ENCODE assay signal across 6 cellular contexts in the genomic region with DNA sequence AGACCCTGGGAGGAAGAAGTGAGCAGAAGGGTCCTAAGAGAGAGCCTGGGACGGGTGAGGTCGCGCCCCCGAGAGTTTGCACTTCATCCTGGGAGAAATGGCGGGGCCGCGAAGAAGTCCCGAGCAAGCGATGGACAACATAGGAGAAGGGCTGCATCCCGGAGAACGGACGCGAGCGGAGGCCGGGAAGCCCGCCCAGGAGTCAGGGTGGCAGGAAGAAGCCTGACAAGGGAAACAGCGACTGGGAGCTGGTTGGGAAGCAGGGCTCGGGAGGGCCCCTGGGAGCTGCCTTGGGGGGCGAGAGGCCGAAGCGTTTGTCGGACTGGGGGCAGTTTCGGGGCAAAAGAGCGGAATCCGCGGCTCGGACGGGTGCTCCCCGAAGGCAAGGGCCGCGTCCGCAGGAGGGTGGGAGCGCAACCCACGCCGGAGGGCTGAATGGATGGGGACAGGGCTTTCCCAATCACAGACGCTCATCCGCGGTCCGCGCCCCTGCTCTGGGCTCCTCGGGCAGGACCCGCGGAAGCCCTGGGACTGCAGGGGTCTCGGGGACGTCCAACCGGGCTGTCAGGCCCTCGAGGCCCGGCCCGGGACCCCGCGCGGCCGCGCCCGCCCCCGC. TPM values are rescaled to one million over a fixed set of nuclear protein-coding genes. Genes with fewer than 3 reads are reported as not detected.
DNase-seq lines count a peak whose midpoint lies in the region; ATAC-seq and TF ChIP-seq lines count a peak whose summit lies in the region.

No MANE protein-coding gene starts in this region.

- H3K4ac ChIP-seq in H9 (ENCODE audit: low read depth, low read length) = no peak overlapping the region

- H3K36me3 Mint-ChIP-seq in H9 (ENCODE audit: insufficient read depth in 1 of 3, low read depth in 3 of 3) (0 out of 7 replicates have a peak, but pooled peaks cover 0 to 4% (median 0%) of the 10 kb centered on the region in 3 experiments), T-cell (peaks cover 11% of the 10 kb centered on the region), immature natural killer cell (peaks cover 18 to 23% (median 21%) of the 10 kb centered on the region in 3 donors)

- H2AK5ac ChIP-seq in H9 (ENCODE audit: insufficient read length, low read length) = no peak overlapping the region

- no peaks in the 10 kb centered on the region for H3K9me3 ChIP-seq in H9 (ENCODE audit: control insufficient read depth, low read depth, low read length)

- TF ChIP-seq CTCF in H9 (conservative IDR thresholded peaks at IDR 0.05) = no peak

- H3K79me2 ChIP-seq in H9 (ENCODE audit: insufficient read depth, low read length) = peaks cover 12% of the 10 kb centered on the region; the same call in 1 of the 2 replicates

- peaks cover 9% of the 10 kb centered on the region for H3K23me2 ChIP-seq in H9 (ENCODE audit: insufficient read length, low read depth, low read length, poor library complexity, severe bottlenecking)

- WGBS in H9 (ENCODE audit: extremely low coverage, insufficient read length, low lambda C conversion rate) = no CpG with 5 or more reads among the region's 56 CpGs

- H3K27ac ChIP-seq in H9 (ENCODE audit: insufficient read length, low read depth, low read length) = no peak overlapping the region

- H3K27ac Mint-ChIP-seq in H9 (peak overlapping the region in 2 of 3 experiments; percentile 65 to 74; a peak in 4 of 7 replicates), T-cell (peak overlapping the region; percentile 95 to 99), immature natural killer cell (peak overlapping the region; percentile 99 to 100 (median 100))

- no peak overlapping the region for H3K23ac ChIP-seq in H9 (ENCODE audit: insufficient read length, low read depth, low read length)

- H3K4me1 Mint-ChIP-seq in H9 (peaks cover 33 to 34% of the 10 kb centered on the region in 2 experiments), T-cell (peaks cover 31 to 42% (median 32%) of the 10 kb centered on the region in 3 donors), immature natural killer cell (peaks cover 34 to 49% of the 10 kb centered on the region in 2 donors)

- CTCF ChIA-PET in T-cell (lab: Charles Lee) = interaction anchor here (0.7 kb wide), 2 partner anchors 38 to 1249 kb away, joined by 3 to 6 read pairs; no protein-coding TSS in a partner anchor

- peak in 3 of 4 experiments; percentile 5 to 10 (median 7) for ATAC-seq in T-cell (replicated peaks in 1 of 4)

- no peak overlapping the region for H2AFZ ChIP-seq in H9 (ENCODE audit: low read length)

- peaks cover 23% of the 10 kb centered on the region for H3K79me1 ChIP-seq in H9 (ENCODE audit: insufficient read depth, low read depth, low read length, poor library complexity, severe bottlenecking)

- H3K27me3 Mint-ChIP-seq in H9 (ENCODE audit: low read depth) (peaks cover 2% of the 10 kb centered on the region; the same call in 1 of the 2 replicates), T-cell (no peaks in the 10 kb centered on the region), immature natural killer cell (ENCODE audit: low read depth in 3 of 3) (peaks cover 29 to 41% (median 35%) of the 10 kb centered on the region in 3 donors)

- H2BK15ac ChIP-seq in H9 (ENCODE audit: low read depth, low read length) = no peak overlapping the region

- peak overlapping the region; percentile 74 for H3K4me2 ChIP-seq in H9 (ENCODE audit: insufficient read depth, insufficient read length, low read length)

- no peak overlapping the region for H3K56ac ChIP-seq in H9 (ENCODE audit: insufficient read length, low read depth, low read length)

- H2BK5ac ChIP-seq in H9 (ENCODE audit: insufficient read length, low read length) = no peak overlapping the region

- no peak overlapping the region for H4K8ac ChIP-seq in H9 (replicated peaks; ENCODE audit: insufficient read length, low read depth, low read length)

- peak overlapping the region; percentile 23 for H2BK120ac ChIP-seq in H9 (ENCODE audit: low read depth, low read length, poor library complexity, severe bottlenecking)

- H3K9me3 Mint-ChIP-seq in H9 (no peaks in the 10 kb centered on the region; a peak in 1 of 5 replicates), T-cell (no peaks in the 10 kb centered on the region), immature natural killer cell (peaks cover 0 to 7% (median 3%) of the 10 kb centered on the region in 6 donors)

- peaks cover 11% of the 10 kb centered on the region; the same call in 1 of the 2 replicates for H3K4me1 ChIP-seq in H9 (ENCODE audit: insufficient read depth, low read length)

- no peak overlapping the region for H2BK20ac ChIP-seq in H9 (ENCODE audit: low read depth, low read length, poor library complexity, severe bottlenecking)

- peak overlapping the region; percentile 66 for H3K9ac ChIP-seq in H9 (ENCODE audit: extremely low read depth, insufficient read length, low read length)

- no peaks in the 10 kb centered on the region for H4K20me1 ChIP-seq in H9 (ENCODE audit: control insufficient read depth, insufficient read depth, insufficient read length)

- no peak overlapping the region for H2BK12ac ChIP-seq in H9 (ENCODE audit: insufficient read length, low read depth, low read length)

- H4K91ac ChIP-seq in H9 (ENCODE audit: insufficient read length, low read depth, low read length) = no peak overlapping the region

- peak overlapping the region; percentile 91 to 95 for H3K4me3 Mint-ChIP-seq in H9
- H3K4me3 Mint-ChIP-seq in T-cell = peak overlapping the region; percentile 94 to 99 (median 97)
- H3K4me3 Mint-ChIP-seq in immature natural killer cell = peak overlapping the region; percentile 98 to 100 (median 98)

- no peak overlapping the region for H3K18ac ChIP-seq in H9 (ENCODE audit: insufficient read length, low read depth, low read length)

- no peak overlapping the region for H4K5ac ChIP-seq in H9 (ENCODE audit: insufficient read length, low read depth, low read length)

- DNase-seq in H9 = peak; percentile 30
- DNase-seq in T-cell = peak in 2 of 34 experiments; percentile 25 to 34
- no peak for DNase-seq in immature natural killer cell
- no peak for DNase-seq in NCI-H1436 treated with DMSO at 0.1 percent for 48 hours (lab: John Stamatoyannopoulos, UW)
- DNase-seq in NCI-H526 treated with DMSO at 0.1 percent for 48 hours (lab: John Stamatoyannopoulos, UW) = no peak
- DNase-seq in NAMALWA (ENCODE audit: low spot score) = no peak

- no peak overlapping the region for H3T11ph ChIP-seq in H9 (ENCODE audit: low read length)

- H3K27me3 ChIP-seq in H9 (ENCODE audit: insufficient read depth, low read length) = no peaks in the 10 kb centered on the region

- H3K14ac ChIP-seq in H9 (ENCODE audit: insufficient read depth, low read length) = peak overlapping the region; percentile 77; the same call in 1 of the 2 replicates

- POLR2A ChIA-PET in T-cell (lab: Charles Lee) = interaction anchor here in 1 of 2 donors (0.6 kb wide), 1 partner anchor 13 kb away, joined by 3 read pairs; no protein-coding TSS in a partner anchor

RNA-seq across cellular contexts. Expression of a gene that starts 0.5 kb away (rescaled TPM):
- total RNA-seq in H9 (2021) = 47.5 and 50.3 TPM in 2 replicates
- 100 to 1,000 TPM; 136 to 185 (median 151) TPM for total RNA-seq in T-cell
- polyA plus RNA-seq in immature natural killer cell = 100 to 1,000 TPM; 652 to 783 (median 741) TPM

RNA-seq across cellular contexts. Expression of a gene that starts 20.4 kb away (rescaled TPM):
- 12.2 and 12.9 TPM in 2 replicates for total RNA-seq in H9 (2021)
- total RNA-seq in T-cell = 10 to 100 TPM in 1 of 5 donors, 1 to 10 TPM in 4; 6.0 to 16.1 (median 7.7) TPM
- 10 to 100 TPM in 1 of 3 donors, 1 to 10 TPM in 2; 2.1 to 10.0 (median 4.3) TPM for polyA plus RNA-seq in immature natural killer cell

RNA-seq across cellular contexts. Expression of a gene that starts 20.4 kb away (rescaled TPM):
- total RNA-seq in H9 (2021) = 65.0 and 69.0 TPM in 2 replicates
- total RNA-seq in T-cell = 10 to 100 TPM; 24.8 to 49.2 (median 27.5) TPM
- 10 to 100 TPM in 2 of 3 donors, 1 to 10 TPM in 1; 7.6 to 31.9 (median 22.6) TPM for polyA plus RNA-seq in immature natural killer cell

RNA-seq across cellular contexts. Expression of a gene that starts 21.4 kb away (rescaled TPM):
- total RNA-seq in H9 (2021) (66.5 and 66.8 TPM in 2 replicates), T-cell (10 to 100 TPM; 29.8 to 61.4 (median 32.7) TPM)
- polyA plus RNA-seq in immature natural killer cell = under 1 TPM; 0.12 to 0.55 (median 0.49) TPM

RNA-seq across cellular contexts. Expression of a gene that starts 36.5 kb away (rescaled TPM):
- total RNA-seq in H9 (2021) (45.6 and 56.8 TPM in 2 replicates), T-cell (10 to 100 TPM; 68.4 to 97.5 (median 78.7) TPM)
- polyA plus RNA-seq in immature natural killer cell = 10 to 100 TPM in 1 of 3 donors, 1 to 10 TPM in 1, under 1 TPM in 1; 0.63 to 13.0 (median 4.5) TPM
